ENCODE assay signal across 10 cellular contexts in genomic region chr10:117542706-117543244, GRCh38. TPM values are rescaled to one million over a fixed set of nuclear protein-coding genes. Genes with fewer than 3 reads are reported as not detected.
DNase-seq lines count a peak whose midpoint lies in the region; ATAC-seq and TF ChIP-seq lines count a peak whose summit lies in the region.
"Had no signal": no experiment of that assay in that cellular context is flagged by ENCODE, and none has a peak within 500 bp of the region (broad histone marks: within the 10 kb centered on the region; RNA-seq: fewer than 3 reads in every experiment).

Gene EMX2, plus strand, starts transcription at chr10:117542746. Its CDS starts 522 bp downstream, at chr10:117543268.

- peak within 1 kb of the TSS in 1 of 2 donors; percentile 63 for H3K27ac Mint-ChIP-seq in T-cell

- H3K4me3 ChIP-seq in GM08714 (ENCODE audit: low read length) = peak within 1 kb of the TSS; percentile 10; the same call in 1 of the 2 replicates
- peak within 1 kb of the TSS in 1 of 2 donors; percentile 51 for H3K4me3 ChIP-seq in gastroesophageal sphincter
- H3K4me3 ChIP-seq in skeletal muscle cell (ENCODE audit: low read depth, low read length) = peak within 1 kb of the TSS; percentile 60
- H3K4me3 ChIP-seq: HAP-1 had no signal

- H3K36me3 Mint-ChIP-seq in T-cell = no peaks in the 10 kb centered on the region

- peaks cover 0 to 71% (median 25%) of the 10 kb centered on the region in 3 donors for H3K4me1 ChIP-seq in gastroesophageal sphincter
- H3K4me1 ChIP-seq: HAP-1 had no signal

- no peaks in the 10 kb centered on the region for H3K9me3 Mint-ChIP-seq in T-cell

- no peak for TF ChIP-seq POLR2A in gastroesophageal sphincter (IDR thresholded peaks at IDR 0.05)

- ATAC-seq in T-cell (replicated peaks in 1 of 4) (no peak), gastroesophageal sphincter (no peak), HG03196 (IDR thresholded peaks at IDR 0.05; ENCODE audit: unreplicated experiment) (no peak), GM18517 (IDR thresholded peaks at IDR 0.05; ENCODE audit: unreplicated experiment) (no peak), GM18511 (IDR thresholded peaks at IDR 0.05; ENCODE audit: unreplicated experiment) (no peak)

- peak within 1 kb of the TSS in 3 of 4 donors; percentile 14 to 66 (median 38) for H3K27ac ChIP-seq in gastroesophageal sphincter
- H3K27ac ChIP-seq: KMS-11 had no signal

- no peak for TF ChIP-seq EP300 in gastroesophageal sphincter (IDR thresholded peaks at IDR 0.05)

- POLR2A ChIA-PET in T-cell (lab: Charles Lee) = no interaction called here

- no peaks in the 10 kb centered on the region for H3K36me3 ChIP-seq in gastroesophageal sphincter
- H3K36me3 ChIP-seq: HAP-1 had no signal

- CTCF ChIA-PET in T-cell (lab: Charles Lee) = no interaction called here

- TF ChIP-seq CTCF in gastroesophageal sphincter (IDR thresholded peaks at IDR 0.05) = no peak

- peaks cover 100% of the 10 kb centered on the region for H3K27me3 ChIP-seq in gastroesophageal sphincter

- no peak for DNase-seq in T-cell
- DNase-seq in skeletal muscle cell (ENCODE audit: low read depth) = no peak
- no peak for DNase-seq in amygdala (lab: John Stamatoyannopoulos, UW)

- H3K4me1 Mint-ChIP-seq in T-cell = peaks cover 32 to 39% (median 37%) of the 10 kb centered on the region in 3 donors

- peaks cover 49 to 83% of the 10 kb centered on the region in 2 donors for H3K27me3 Mint-ChIP-seq in T-cell

- 2 to 9% methylated on average over 6 to 13 of the region's 27 CpGs for WGBS in gastroesophageal sphincter (ENCODE audit: low coverage in 1 of 2), 2 donors

- H3K9me3 ChIP-seq in gastroesophageal sphincter = peaks cover 0 to 12% (median 0%) of the 10 kb centered on the region in 3 donors
- H3K9me3 ChIP-seq: HAP-1 had no signal

- peak within 1 kb of the TSS in 2 of 3 donors; percentile 41 to 68 for H3K4me3 Mint-ChIP-seq in T-cell

RNA-seq across cellular contexts. Expression of gene EMX2, which starts in this region (rescaled TPM):
- total RNA-seq in T-cell = not detected
- total RNA-seq in gastroesophageal sphincter = 1 to 10 TPM in 1 of 4 donors, under 1 TPM in 2, not detected in 1; 0.32 to 1.2 (median 0.89) TPM
